In genomic region chr13:52652170-52652979, GRCh38 we compare ENCODE assay signal across 1 cellular context.
A peak's percentile ranks its signal among the peaks of the same experiment; 100 is the strongest.
TF ChIP-seq lines count a peak whose summit lies in the region.

Gene SUGT1, plus strand, starts transcription at chr13:52652836. Its CDS starts 85 bp downstream, at chr13:52652921.

TF ChIP-seq in K562, 482 proteins besides CTCF, POLR2A, EP300 and RAD21 (continued from another document):
- TF ChIP-seq SNIP1 (IDR thresholded peaks at IDR 0.05; ENCODE audit: low read depth) (peak; percentile 73), ZNF551 (CRISPR knock-in tag; IDR thresholded peaks at IDR 0.05) (no peak), HDAC1 (IDR thresholded peaks at IDR 0.05) (no peak; a peak in 1 of 4 replicates), NR2C1 (IDR thresholded peaks at IDR 0.05) (no peak; the same call in 1 of the 2 replicates), NR2C1 (tag; IDR thresholded peaks at IDR 0.05) (peak; percentile 85), CREB1 (IDR thresholded peaks at IDR 0.05) (peak; percentile 51), CREB1 (CRISPR knock-in tag; IDR thresholded peaks at IDR 0.05) (no peak), GMEB1 (CRISPR knock-in tag; IDR thresholded peaks at IDR 0.05) (peak; percentile 91), ZNF778 (CRISPR knock-in tag; IDR thresholded peaks at IDR 0.05) (no peak), RFX1 (IDR thresholded peaks at IDR 0.05) (peak; percentile 93), NCOA1 (IDR thresholded peaks at IDR 0.05; ENCODE audit: low read depth) (peak; percentile 88), SMARCA4 (IDR thresholded peaks at IDR 0.05) (0 out of 2 replicates have a peak, but pooled peaks have one; percentile 28), TAF7 (tag; IDR thresholded peaks at IDR 0.05) (peak; percentile 47), CTBP1 (IDR thresholded peaks at IDR 0.05; ENCODE audit: borderline replicate concordance) (peak; percentile 31; the same call in 1 of the 2 replicates), ZNF76 (CRISPR knock-in tag; IDR thresholded peaks at IDR 0.05; ENCODE audit: borderline replicate concordance) (peak; percentile 97), RBFOX2 (IDR thresholded peaks at IDR 0.05; ENCODE audit: low read depth, low read length) (peak; percentile 92), KLF6 (CRISPR knock-in tag; IDR thresholded peaks at IDR 0.05; ENCODE audit: borderline replicate concordance) (peak; percentile 73; the same call in 1 of the 2 replicates), ZNF707 (CRISPR knock-in tag; conservative IDR thresholded peaks at IDR 0.05) (no peak), THAP7 (CRISPR knock-in tag; IDR thresholded peaks at IDR 0.05) (peak; percentile 82; the same call in 1 of the 2 replicates), GABPB1 (CRISPR knock-in tag; IDR thresholded peaks at IDR 0.05) (peak; percentile 89; the same call in 1 of the 2 replicates), ELF2 (CRISPR knock-in tag; IDR thresholded peaks at IDR 0.05) (peak; percentile 92), YY1 (IDR thresholded peaks at IDR 0.05; ENCODE audit: borderline replicate concordance in 1 of 3, control insufficient read depth in 1 of 3, extremely low read depth in 1 of 3, insufficient read depth in 3 of 3, insufficient read length in 1 of 3, insufficient replicate concordance in 2 of 3, low read depth in 1 of 3, low read length in 2 of 3) (peak; percentile 48 to 95 (median 89)), ATF7 (IDR thresholded peaks at IDR 0.05) (peak; percentile 73), CXXC5 (CRISPR knock-in tag; IDR thresholded peaks at IDR 0.05) (peak; percentile 86), KDM4B (IDR thresholded peaks at IDR 0.05; ENCODE audit: borderline replicate concordance in 2 of 2, low read depth in 1 of 2) (peak in 1 of 2 experiments; percentile 70; a peak in 1 of 4 replicates), ETS1 (conservative IDR thresholded peaks at IDR 0.05; ENCODE audit: control insufficient read depth, low read depth, low read length) (peak; percentile 27; the same call in 1 of the 2 replicates), PHF20 (IDR thresholded peaks at IDR 0.05; ENCODE audit: partially characterized antibody) (peak; percentile 59), RBM39 (optimal IDR thresholded peaks at IDR 0.05; ENCODE audit: low read depth, low read length) (peak; percentile 43), MTA2 (IDR thresholded peaks at IDR 0.05; ENCODE audit: low read depth) (no peak), RHOXF2B (CRISPR knock-in tag; conservative IDR thresholded peaks at IDR 0.05) (no peak), BHLHE40 (IDR thresholded peaks at IDR 0.05; ENCODE audit: low read length) (no peak), ZC3H8 (IDR thresholded peaks at IDR 0.05) (no peak), ZNF23 (CRISPR knock-in tag; IDR thresholded peaks at IDR 0.05) (no peak), E2F8 (IDR thresholded peaks at IDR 0.05; ENCODE audit: low read depth, partially characterized antibody) (peak; percentile 73), RNF2 (IDR thresholded peaks at IDR 0.05) (no peak), TEAD4 (IDR thresholded peaks at IDR 0.05; ENCODE audit: low read length) (peak; percentile 27; the same call in 1 of the 2 replicates), TEAD4 (CRISPR knock-in tag; IDR thresholded peaks at IDR 0.05; ENCODE audit: borderline replicate concordance) (no peak), ZFX (CRISPR knock-in tag; IDR thresholded peaks at IDR 0.05) (peak; percentile 57), SIN3A (IDR thresholded peaks at IDR 0.05; ENCODE audit: borderline replicate concordance in 2 of 2, control insufficient read depth in 1 of 2, low read depth in 2 of 2, low read length in 2 of 2) (0 out of 4 replicates have a peak, but pooled peaks of 1 of the 2 experiments have one; percentile 14), ZNF143 (CRISPR knock-in tag; IDR thresholded peaks at IDR 0.05) (peak; percentile 61; the same call in 1 of the 2 replicates), PML (IDR thresholded peaks at IDR 0.05; ENCODE audit: low read length) (peak; percentile 35; the same call in 1 of the 2 replicates), TAF9B (IDR thresholded peaks at IDR 0.05; ENCODE audit: partially characterized antibody) (peak; percentile 29), CHD2 (IDR thresholded peaks at IDR 0.05; ENCODE audit: low read depth, low read length) (peak; percentile 92), CBX3 (IDR thresholded peaks at IDR 0.05; ENCODE audit: borderline replicate concordance in 1 of 2, low read length in 2 of 2) (0 out of 3 replicates have a peak, but pooled peaks of 1 of the 2 experiments have one; percentile 10)
